ENCODE assay signal across 9 cellular contexts in the genomic region with DNA sequence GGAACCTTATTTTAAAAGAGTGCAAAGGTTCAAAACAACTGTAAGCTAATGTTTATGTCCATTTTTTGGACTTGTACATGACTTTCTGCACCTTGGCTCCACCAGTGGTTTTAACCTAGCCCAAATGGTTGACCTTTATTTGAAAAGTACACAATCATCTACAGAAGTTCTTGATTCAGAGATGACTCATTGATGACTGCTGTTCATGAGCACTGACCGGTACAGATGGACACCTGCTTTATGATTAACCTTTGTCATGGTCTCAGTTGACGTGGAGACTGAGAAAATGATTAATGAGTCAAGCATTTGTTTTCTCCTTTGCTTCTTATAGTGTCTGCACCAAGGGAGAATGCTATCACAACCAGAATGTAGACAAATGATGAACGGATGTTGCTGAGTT. TPM values are rescaled to one million over a fixed set of nuclear protein-coding genes. Genes with fewer than 3 reads are reported as not detected.
DNase-seq lines count a peak whose midpoint lies in the region; ATAC-seq, FAIRE-seq and TF ChIP-seq lines count a peak whose summit lies in the region.
"Had no signal": no experiment of that assay in that cellular context is flagged by ENCODE, and none has a peak within 500 bp of the region (broad histone marks: within the 10 kb centered on the region; RNA-seq: fewer than 3 reads in every experiment).

No MANE protein-coding gene starts in this region.

- peak; percentile 10 to 41; a peak in 3 of 5 replicates for TF ChIP-seq RAD21 in A549 (conservative IDR thresholded peaks at IDR 0.05 in 1 of 2, IDR thresholded peaks at IDR 0.05 in 1 of 2)

- FAIRE-seq in A549 (lab: Jason Lieb, UNC): peak; percentile 100

- no peaks in the 10 kb centered on the region for H3K4me1 Mint-ChIP-seq in natural killer cell treated with Interleukin-12 subunit alpha and Interleukin-12 subunit beta and Interleukin-15 and Interleukin-18, amount 100 ng/mL, for 72 hours (ENCODE audit: low read depth in 2 of 2)
- no peaks in the 10 kb centered on the region for H3K4me1 Mint-ChIP-seq in stimulated activated effector memory CD8-positive, alpha-beta T cell treated with anti-CD3 and anti-CD28 coated beads, Interleukin-12 subunit alpha, Interleukin-12 subunit beta, amount 100 ng/mL, for 72 hours
- H3K4me1 Mint-ChIP-seq: endodermal cell had no signal

- ATAC-seq in A549 (peak; percentile 97 to 98), GM19438 (IDR thresholded peaks at IDR 0.05; ENCODE audit: low read depth, unreplicated experiment) (peak; percentile 94), HG03095 (IDR thresholded peaks at IDR 0.05; ENCODE audit: unreplicated experiment) (peak; percentile 87), GM21367 (IDR thresholded peaks at IDR 0.05; ENCODE audit: unreplicated experiment) (no peak)
- ATAC-seq in natural killer cell treated with Interleukin-12 subunit alpha and Interleukin-12 subunit beta and Interleukin-15 and Interleukin-18, amount 100 ng/mL, for 72 hours: no peak
- ATAC-seq in stimulated activated effector memory CD8-positive, alpha-beta T cell treated with anti-CD3 and anti-CD28 coated beads, Interleukin-12 subunit alpha, Interleukin-12 subunit beta, amount 100 ng/mL, for 72 hours: no peak

- WGBS in A549 (ENCODE audit: missing lambda C conversion rate): 4% methylated on average over 3 of the region's 3 CpGs

- peaks cover 23% of the 10 kb centered on the region for H3K4me1 ChIP-seq in A549

- H3K4me2 ChIP-seq in A549: peak overlapping the region; percentile 66

- peaks cover 8 to 11% of the 10 kb centered on the region in 2 donors for H3K27me3 Mint-ChIP-seq in natural killer cell treated with Interleukin-12 subunit alpha and Interleukin-12 subunit beta and Interleukin-15 and Interleukin-18, amount 100 ng/mL, for 72 hours

- peak; percentile 91 to 95 for DNase-seq in A549 (ENCODE audit: low read depth in 1 of 2, low spot score in 1 of 2)
- DNase-seq in SHP77 (lab: John Stamatoyannopoulos, UW): peak; percentile 19 to 33
- no peak for DNase-seq in natural killer cell treated with Interleukin-12 subunit alpha and Interleukin-12 subunit beta and Interleukin-15 and Interleukin-18, amount 100 ng/mL, for 72 hours (ENCODE audit: low spot score)
- DNase-seq in stimulated activated CD4-positive, alpha-beta T cell treated with anti-CD3 and anti-CD28 coated beads, Interleukin-2, amount 100 ng/mL, for 48 hours: no peak
- DNase-seq in stimulated activated effector memory CD8-positive, alpha-beta T cell treated with anti-CD3 and anti-CD28 coated beads, Interleukin-12 subunit alpha, Interleukin-12 subunit beta, amount 100 ng/mL, for 72 hours (ENCODE audit: low spot score in 2 of 2): no peak
- DNase-seq: endodermal cell had no signal

- no peaks in the 10 kb centered on the region for H3K9me3 Mint-ChIP-seq in natural killer cell treated with Interleukin-12 subunit alpha and Interleukin-12 subunit beta and Interleukin-15 and Interleukin-18, amount 100 ng/mL, for 72 hours
- no peaks in the 10 kb centered on the region for H3K9me3 Mint-ChIP-seq in stimulated activated effector memory CD8-positive, alpha-beta T cell treated with anti-CD3 and anti-CD28 coated beads, Interleukin-12 subunit alpha, Interleukin-12 subunit beta, amount 100 ng/mL, for 72 hours
- H3K9me3 Mint-ChIP-seq: endodermal cell had no signal

- peak overlapping the region; percentile 85 to 87 for H3K27ac ChIP-seq in A549

- TF ChIP-seq EP300 in A549 (IDR thresholded peaks at IDR 0.05): peak; percentile 58 to 72; a peak in 3 of 5 replicates

- no peaks in the 10 kb centered on the region for H3K36me3 Mint-ChIP-seq in natural killer cell treated with Interleukin-12 subunit alpha and Interleukin-12 subunit beta and Interleukin-15 and Interleukin-18, amount 100 ng/mL, for 72 hours
- H3K36me3 Mint-ChIP-seq in stimulated activated effector memory CD8-positive, alpha-beta T cell treated with anti-CD3 and anti-CD28 coated beads, Interleukin-12 subunit alpha, Interleukin-12 subunit beta, amount 100 ng/mL, for 72 hours: no peaks in the 10 kb centered on the region

- POLR2A ChIA-PET in A549 (lab: Yijun Ruan, JAX): no interaction called here

- TF ChIP-seq POLR2A in A549 (IDR thresholded peaks at IDR 0.05; ENCODE audit: low read length): no peak

- no peak overlapping the region for H3K4me3 ChIP-seq in A549

- H3K9me3 ChIP-seq in A549: no peaks in the 10 kb centered on the region

- CTCF ChIA-PET in A549 (lab: Yijun Ruan, JAX): interaction anchor here (1.9 kb wide), 1 partner anchor 11 kb away, joined by 4 read pairs; no protein-coding TSS in a partner anchor

- no peak overlapping the region for H3K4me3 Mint-ChIP-seq in natural killer cell treated with Interleukin-12 subunit alpha and Interleukin-12 subunit beta and Interleukin-15 and Interleukin-18, amount 100 ng/mL, for 72 hours
- H3K4me3 Mint-ChIP-seq in stimulated activated effector memory CD8-positive, alpha-beta T cell treated with anti-CD3 and anti-CD28 coated beads, Interleukin-12 subunit alpha, Interleukin-12 subunit beta, amount 100 ng/mL, for 72 hours: no peak overlapping the region
- H3K4me3 Mint-ChIP-seq: endodermal cell had no signal

- TF ChIP-seq CTCF in A549 (IDR thresholded peaks at IDR 0.05): no peak

- H3K27ac Mint-ChIP-seq in natural killer cell treated with Interleukin-12 subunit alpha and Interleukin-12 subunit beta and Interleukin-15 and Interleukin-18, amount 100 ng/mL, for 72 hours: no peak overlapping the region
- no peak overlapping the region for H3K27ac Mint-ChIP-seq in stimulated activated effector memory CD8-positive, alpha-beta T cell treated with anti-CD3 and anti-CD28 coated beads, Interleukin-12 subunit alpha, Interleukin-12 subunit beta, amount 100 ng/mL, for 72 hours
- H3K27ac Mint-ChIP-seq: endodermal cell had no signal

TF ChIP-seq in A549, 52 proteins besides CTCF, POLR2A, EP300 and RAD21 (continues in another document):
- TF ChIP-seq CHD4 (IDR thresholded peaks at IDR 0.05; ENCODE audit: borderline replicate concordance): no peak
- TF ChIP-seq HOXA7 (CRISPR knock-in tag; IDR thresholded peaks at IDR 0.05): no peak
- no peak for TF ChIP-seq CHD2 (IDR thresholded peaks at IDR 0.05; ENCODE audit: low read length, partially characterized antibody)
- TF ChIP-seq NFE2L2 (conservative IDR thresholded peaks at IDR 0.05; ENCODE audit: low read length): 0 out of 2 replicates have a peak, but pooled peaks have one; percentile 12
- TF ChIP-seq HEYL (CRISPR knock-in tag; IDR thresholded peaks at IDR 0.05): no peak
- no peak for TF ChIP-seq ZSCAN20 (CRISPR knock-in tag; IDR thresholded peaks at IDR 0.05)
- peak; percentile 22; the same call in 1 of the 2 replicates for TF ChIP-seq ESRRA (IDR thresholded peaks at IDR 0.05; ENCODE audit: borderline replicate concordance, low read length)
- TF ChIP-seq CEBPB (IDR thresholded peaks at IDR 0.05): peak in 1 of 2 experiments; percentile 50; a peak in 2 of 4 replicates
- peak; percentile 87 to 94 for TF ChIP-seq JUN (IDR thresholded peaks at IDR 0.05)
- no peak for TF ChIP-seq MAZ (IDR thresholded peaks at IDR 0.05; ENCODE audit: borderline replicate concordance, low read depth, low read length)
- TF ChIP-seq USF2 (IDR thresholded peaks at IDR 0.05): no peak
- peak; percentile 99 for TF ChIP-seq JUNB (IDR thresholded peaks at IDR 0.05)
- TF ChIP-seq PHF8 (IDR thresholded peaks at IDR 0.05; ENCODE audit: borderline replicate concordance, low read depth): no peak
- TF ChIP-seq MYC (IDR thresholded peaks at IDR 0.05; ENCODE audit: borderline replicate concordance, low read length): no peak
- no peak for TF ChIP-seq RNF2 (IDR thresholded peaks at IDR 0.05; ENCODE audit: borderline replicate concordance, low read depth)
- TF ChIP-seq GATA3 (IDR thresholded peaks at IDR 0.05; ENCODE audit: borderline replicate concordance): peak; percentile 87; the same call in 1 of the 2 replicates
- no peak for TF ChIP-seq SREBF2 (IDR thresholded peaks at IDR 0.05)
- TF ChIP-seq SMC3 (IDR thresholded peaks at IDR 0.05): no peak
- TF ChIP-seq KDM1A (IDR thresholded peaks at IDR 0.05; ENCODE audit: low read depth): no peak
- TF ChIP-seq FOXS1 (CRISPR knock-in tag; IDR thresholded peaks at IDR 0.05): no peak
- TF ChIP-seq CBX2 (IDR thresholded peaks at IDR 0.05; ENCODE audit: borderline replicate concordance, low read depth): no peak
- TF ChIP-seq RARB (CRISPR knock-in tag; IDR thresholded peaks at IDR 0.05): no peak
- no peak for TF ChIP-seq TP53 (CRISPR knock-in tag; IDR thresholded peaks at IDR 0.05)
- TF ChIP-seq HOXB5 (CRISPR knock-in tag; IDR thresholded peaks at IDR 0.05): peak; percentile 96
- no peak for TF ChIP-seq E2F6 (IDR thresholded peaks at IDR 0.05; ENCODE audit: borderline replicate concordance, low read depth)
- TF ChIP-seq MAFK (IDR thresholded peaks at IDR 0.05; ENCODE audit: partially characterized antibody): peak; percentile 57
- TF ChIP-seq, protein P1, sequence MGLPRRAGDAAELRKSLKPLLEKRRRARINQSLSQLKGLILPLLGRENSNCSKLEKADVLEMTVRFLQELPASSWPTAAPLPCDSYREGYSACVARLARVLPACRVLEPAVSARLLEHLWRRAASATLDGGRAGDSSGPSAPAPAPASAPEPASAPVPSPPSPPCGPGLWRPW (IDR thresholded peaks at IDR 0.05): peak; percentile 34; the same call in 1 of the 2 replicates

RNA-seq across cellular contexts. Expression of gene PTER, which starts 55.7 kb away (rescaled TPM):
- polyA plus RNA-seq in A549 (2011; rRNA removed) (32.9 and 34.5 TPM in 2 replicates), A549 (2017; fragmentation: RNase III; extraction: RNeasy Plus Mini Kit Qiagen cat#74134 plus additional on column Dnase treatment) (11.4 to 13.4 TPM (median 13.2 TPM) in 3 replicates)
- polyA plus RNA-seq in A549 (2012; cell fraction: cytosol; rRNA removed): 5.1 and 6.0 TPM in 2 replicates
- 2.8 and 5.4 TPM in 2 replicates for polyA plus RNA-seq in A549 (2012; cell fraction: nucleus; rRNA removed)
- 28.6 and 31.1 TPM in 2 replicates for polyA minus RNA-seq in A549 (2011; rRNA and poly(A)+ RNA removed)
- 10 to 100 TPM; 15.9 to 18.5 TPM for total RNA-seq in natural killer cell treated with Interleukin-12 subunit alpha and Interleukin-12 subunit beta and Interleukin-15 and Interleukin-18, amount 100 ng/mL, for 72 hours

Comparison
In these comparisons a context has a peak if more than half of its experiments do, and no peak if none do; other contexts are left out.
1. ATAC-seq: peak in A549 (2 of 2), GM19438 (single experiment) and HG03095 (single experiment); none in natural killer cell treated with Interleukin-12 subunit alpha and Interleukin-12 subunit beta and Interleukin-15 and Interleukin-18, amount 100 ng/mL, for 72 hours (0 of 2), stimulated activated effector memory CD8-positive, alpha-beta T cell treated with anti-CD3 and anti-CD28 coated beads, Interleukin-12 subunit alpha, Interleukin-12 subunit beta, amount 100 ng/mL, for 72 hours (single experiment) and GM21367 (single experiment).
2. DNase-seq: peak in A549 (2 of 2) and SHP77 (2 of 2); none in natural killer cell treated with Interleukin-12 subunit alpha and Interleukin-12 subunit beta and Interleukin-15 and Interleukin-18, amount 100 ng/mL, for 72 hours (single experiment), stimulated activated CD4-positive, alpha-beta T cell treated with anti-CD3 and anti-CD28 coated beads, Interleukin-2, amount 100 ng/mL, for 48 hours (0 of 2) and stimulated activated effector memory CD8-positive, alpha-beta T cell treated with anti-CD3 and anti-CD28 coated beads, Interleukin-12 subunit alpha, Interleukin-12 subunit beta, amount 100 ng/mL, for 72 hours (0 of 2).